Comparison of ENCODE assay signal across 34 cellular contexts in the genomic region with DNA sequence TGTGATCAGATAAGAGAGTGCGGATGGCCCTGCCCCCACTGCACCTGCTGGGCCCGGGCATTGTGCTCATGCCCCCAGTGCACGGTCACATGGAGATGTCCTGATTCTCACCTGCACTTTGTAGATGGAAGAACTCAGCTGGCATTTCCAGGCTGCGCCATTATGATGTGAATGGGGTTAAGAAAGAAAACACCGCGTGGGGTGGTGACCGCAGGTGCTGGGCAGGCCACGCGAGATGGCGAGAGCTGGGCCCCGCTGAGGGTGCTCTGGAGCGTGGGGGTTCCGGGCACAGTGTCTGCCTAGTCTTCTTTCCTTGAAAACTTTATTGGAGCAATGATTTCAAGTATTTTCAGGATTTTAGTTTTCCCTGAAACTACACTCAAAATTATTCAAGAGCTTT. TPM values are rescaled to one million over a fixed set of nuclear protein-coding genes. Genes with fewer than 3 reads are reported as not detected.
"Had no signal": no experiment of that assay in that cellular context is flagged by ENCODE, and none has a peak within 500 bp of the region (broad histone marks: within the 10 kb centered on the region; RNA-seq: fewer than 3 reads in every experiment).

No MANE protein-coding gene starts in this region.

- H3K27me3 ChIP-seq: cardiac muscle cell, colonic mucosa, esophagus squamous epithelium, heart right ventricle, right lobe of liver, testis, transverse colon had no signal

- H3K27ac ChIP-seq: cardiac muscle cell, colonic mucosa, epithelial cell of prostate, esophagus squamous epithelium, heart right ventricle, left ventricle myocardium inferior, right lobe of liver, testis, transverse colon had no signal

- DNase-seq: activated CD4-positive, alpha-beta memory T cell treated with anti-CD3 and anti-CD28 coated beads for 36 hours; activated CD4-positive, alpha-beta T cell treated with anti-CD3 and anti-CD28 coated beads, Interleukin-2, amount 10 ng/mL, durations not matched to agents 24 days and 14 days; activated CD4-positive, CD25-positive, alpha-beta regulatory T cell treated with anti-CD3 and anti-CD28 coated beads, Interleukin-2, amount 50 U/mL, for 72 hours; activated CD8-positive, alpha-beta memory T cell treated with anti-CD3 and anti-CD28 coated beads, Interleukin-2, amount 50 U/mL, for 4 hours; activated naive CD4-positive, alpha-beta T cell; activated T-cell treated with anti-CD3 and anti-CD28 coated beads, Interleukin-2, amount 50 U/mL, for 24 hours; anterior cingulate cortex; cerebellar nuclear complex; colonic mucosa; effector CD8-positive, alpha-beta T cell; esophagus squamous epithelium; foreskin melanocyte; heart right ventricle; left ventricle myocardium inferior; stimulated activated CD4-positive, alpha-beta T cell treated with anti-CD3 and anti-CD28 coated beads, Interleukin-12 subunit alpha, Interleukin-12 subunit beta, amount 100 ng/mL, for 4 hours; stimulated activated CD4-positive, alpha-beta T cell treated with anti-CD3 and anti-CD28 coated beads, Interleukin-4, amount 100 ng/mL, for 1 hour; stimulated activated naive CD8-positive, alpha-beta T cell treated with anti-CD3 and anti-CD28 coated beads, Interleukin-15, Interleukin-2, amounts not matched to agents 100 U/mL and 50 U/mL, for 24 hours; T1000; testis; transverse colon had no signal

- H3K27me3 Mint-ChIP-seq: activated CD4-positive, alpha-beta memory T cell treated with anti-CD3 and anti-CD28 coated beads for 36 hours; activated CD4-positive, alpha-beta T cell treated with anti-CD3 and anti-CD28 coated beads, Interleukin-2, amount 10 ng/mL, durations not matched to agents 24 days and 14 days; activated naive CD8-positive, alpha-beta T cell; activated T-cell treated with anti-CD3 and anti-CD28 coated beads, Interleukin-2, amount 50 U/mL, for 24 hours; brain; natural killer cell treated with Interleukin-12 subunit alpha and Interleukin-12 subunit beta and Interleukin-15 and Interleukin-18, amount 100 ng/mL, for 72 hours had no signal

- H3K27ac Mint-ChIP-seq: activated CD4-positive, alpha-beta memory T cell treated with anti-CD3 and anti-CD28 coated beads for 36 hours; activated CD4-positive, alpha-beta T cell treated with anti-CD3 and anti-CD28 coated beads, Interleukin-2, amount 10 ng/mL, durations not matched to agents 24 days and 14 days; activated naive CD8-positive, alpha-beta T cell; activated T-cell treated with anti-CD3 and anti-CD28 coated beads, Interleukin-2, amount 50 U/mL, for 24 hours; activated T-helper 2 cell treated with anti-CD3 and anti-CD28 coated beads, Interferon-gamma antibody, Interleukin-2, Interleukin-4, amounts not matched to agents 10 μg/mL and 5 μg/mL and 100 μg/mL, durations not matched to agents 14 hours and 24 hours and 36 hours; natural killer cell treated with Interleukin-12 subunit alpha and Interleukin-12 subunit beta and Interleukin-15 and Interleukin-18, amount 100 ng/mL, for 72 hours had no signal

- H3K36me3 ChIP-seq: cardiac muscle cell, colonic mucosa, transverse colon had no signal

- H3K4me3 Mint-ChIP-seq: activated CD4-positive, alpha-beta memory T cell treated with anti-CD3 and anti-CD28 coated beads for 36 hours; activated CD4-positive, alpha-beta T cell treated with anti-CD3 and anti-CD28 coated beads, Interleukin-2, amount 10 ng/mL, durations not matched to agents 24 days and 14 days; activated naive CD8-positive, alpha-beta T cell; activated T-cell treated with anti-CD3 and anti-CD28 coated beads, Interleukin-2, amount 50 U/mL, for 24 hours; brain; natural killer cell treated with Interleukin-12 subunit alpha and Interleukin-12 subunit beta and Interleukin-15 and Interleukin-18, amount 100 ng/mL, for 72 hours had no signal

- H3K4me1 ChIP-seq: colonic mucosa, esophagus squamous epithelium, heart right ventricle, left ventricle myocardium inferior, testis, transverse colon had no signal

- H3K4me3 ChIP-seq: cardiac muscle cell, colonic mucosa, esophagus squamous epithelium, heart right ventricle, left ventricle myocardium inferior, mucosa of descending colon, right lobe of liver, testis, transverse colon had no signal

- H3K4me1 Mint-ChIP-seq: activated CD4-positive, alpha-beta T cell treated with anti-CD3 and anti-CD28 coated beads, Interleukin-2, amount 10 ng/mL, durations not matched to agents 24 days and 14 days; brain had no signal

- H3K36me3 Mint-ChIP-seq: activated CD4-positive, alpha-beta memory T cell treated with anti-CD3 and anti-CD28 coated beads for 36 hours; activated naive CD8-positive, alpha-beta T cell; natural killer cell treated with Interleukin-12 subunit alpha and Interleukin-12 subunit beta and Interleukin-15 and Interleukin-18, amount 100 ng/mL, for 72 hours had no signal

- H3K9me3 Mint-ChIP-seq: activated CD4-positive, alpha-beta memory T cell treated with anti-CD3 and anti-CD28 coated beads for 36 hours; activated CD4-positive, alpha-beta T cell treated with anti-CD3 and anti-CD28 coated beads, Interleukin-2, amount 10 ng/mL, durations not matched to agents 24 days and 14 days; activated T-cell treated with anti-CD3 and anti-CD28 coated beads, Interleukin-2, amount 50 U/mL, for 24 hours; activated T-helper 2 cell treated with anti-CD3 and anti-CD28 coated beads, Interferon-gamma antibody, Interleukin-2, Interleukin-4, amounts not matched to agents 10 μg/mL and 5 μg/mL and 100 μg/mL, durations not matched to agents 14 hours and 24 hours and 36 hours; brain; natural killer cell treated with Interleukin-12 subunit alpha and Interleukin-12 subunit beta and Interleukin-15 and Interleukin-18, amount 100 ng/mL, for 72 hours had no signal

- H3K9me3 ChIP-seq: colonic mucosa, esophagus squamous epithelium, heart right ventricle, left ventricle myocardium inferior, mucosa of descending colon, right lobe of liver, testis, transverse colon had no signal

RNA-seq across cellular contexts. Expression of gene HGFAC, which starts 17.8 kb away (rescaled TPM):
- total RNA-seq: activated CD4-positive, alpha-beta memory T cell treated with anti-CD3 and anti-CD28 coated beads for 36 hours; activated CD4-positive, alpha-beta T cell treated with anti-CD3 and anti-CD28 coated beads, Interleukin-2, amount 10 ng/mL, durations not matched to agents 24 days and 14 days; activated CD8-positive, alpha-beta memory T cell treated with anti-CD3 and anti-CD28 coated beads for 36 hours; activated T-helper 2 cell treated with anti-CD3 and anti-CD28 coated beads, Interferon-gamma antibody, Interleukin-2, Interleukin-4, amounts not matched to agents 10 μg/mL and 5 μg/mL and 100 μg/mL, durations not matched to agents 14 hours and 24 hours and 36 hours; mesenteric fat pad; natural killer cell treated with Interleukin-12 subunit alpha and Interleukin-12 subunit beta and Interleukin-15 and Interleukin-18, amount 100 ng/mL, for 72 hours; transverse colon had no signal

RNA-seq across cellular contexts. Expression of gene DOK7, which starts 39.2 kb away (rescaled TPM):
- total RNA-seq: activated CD4-positive, alpha-beta memory T cell treated with anti-CD3 and anti-CD28 coated beads for 36 hours; activated CD4-positive, alpha-beta T cell treated with anti-CD3 and anti-CD28 coated beads, Interleukin-2, amount 10 ng/mL, durations not matched to agents 24 days and 14 days; activated CD8-positive, alpha-beta memory T cell treated with anti-CD3 and anti-CD28 coated beads for 36 hours; activated T-helper 2 cell treated with anti-CD3 and anti-CD28 coated beads, Interferon-gamma antibody, Interleukin-2, Interleukin-4, amounts not matched to agents 10 μg/mL and 5 μg/mL and 100 μg/mL, durations not matched to agents 14 hours and 24 hours and 36 hours; dermis microvascular lymphatic vessel endothelial cell; glomerular endothelial cell; lung microvascular endothelial cell; mesenteric fat pad; osteocyte had no signal
